Comparison of ENCODE assay signal across 8 cellular contexts in genomic region chr5:142655339-142656267, GRCh38. TPM values are rescaled to one million over a fixed set of nuclear protein-coding genes. Genes with fewer than 3 reads are reported as not detected.
DNase-seq lines count a peak whose midpoint lies in the region; ATAC-seq and TF ChIP-seq lines count a peak whose summit lies in the region.

No MANE protein-coding gene starts in this region.

- H3K4me1 Mint-ChIP-seq in nephron, result peaks cover 34% of the 10 kb centered on the region

- H3K36me3 Mint-ChIP-seq in nephron (ENCODE audit: low read depth), result no peaks in the 10 kb centered on the region

- peak overlapping the region; percentile 26 to 80 (median 76) for H3K27ac Mint-ChIP-seq in nephron

- no peak overlapping the region for H3K4me3 Mint-ChIP-seq in nephron

- peak; percentile 84 for ATAC-seq in GM18868 (IDR thresholded peaks at IDR 0.05; ENCODE audit: unreplicated experiment)
- peak; percentile 78 for ATAC-seq in stimulated activated naive CD8-positive, alpha-beta T cell treated with anti-CD3 and anti-CD28 coated beads, Interleukin-15, Interleukin-2, amounts not matched to agents 100 U/mL and 50 U/mL, for 24 hours

- peaks cover 6% of the 10 kb centered on the region for H3K27me3 Mint-ChIP-seq in nephron (ENCODE audit: low read depth)

- no peaks in the 10 kb centered on the region for H3K9me3 Mint-ChIP-seq in nephron

- DNase-seq in ACHN, result peak; percentile 64
- DNase-seq in HUDEP-2 (lab: John Stamatoyannopoulos, UW; ENCODE audit: unreplicated experiment in 76 of 76), result peak in 54 of 76 experiments; percentile 2 to 59 (median 20)
- DNase-seq in activated T-cell treated with anti-CD3 and anti-CD28 coated beads, Interleukin-2, amount 50 U/mL, for 48 hours, result peak; percentile 80 to 85
- peak; percentile 85 for DNase-seq in fibroblast of gingiva (ENCODE audit: low read depth)
- DNase-seq in stimulated activated naive CD8-positive, alpha-beta T cell treated with anti-CD3 and anti-CD28 coated beads, Interleukin-15, Interleukin-2, amounts not matched to agents 100 U/mL and 50 U/mL, for 24 hours, result peak; percentile 84

- in situ Hi-C loops in ACHN (cut with HindIII; ENCODE audit: low pct_ligation_motif_present, low pct_unique_long_range_greater_than_20kb, low sequenced_read_pairs), result no loop called here

- TF ChIP-seq CTCF in nephron (IDR thresholded peaks at IDR 0.05; ENCODE audit: unreplicated experiment in 3 of 3), result peak; percentile 98 to 99 (median 98)

TF ChIP-seq in PFSK-1, 5 proteins besides CTCF, POLR2A, EP300 and RAD21:
- TF ChIP-seq FOXP2 (optimal IDR thresholded peaks at IDR 0.05; ENCODE audit: borderline replicate concordance, extremely low read depth, extremely low read length, insufficient read depth) (peak; percentile 78), POLR2AphosphoS5 (IDR thresholded peaks at IDR 0.05; ENCODE audit: low read depth, low read length) (no peak)

RNA-seq across cellular contexts. Expression of gene FGF1, which starts 30.3 kb away (rescaled TPM):
- 1.3 TPM for polyA plus RNA-seq in PFSK-1 (2012; ENCODE audit: insufficient read length, low read depth)

Comparison
In these comparisons a context has a peak if more than half of its experiments do, and no peak if none do; other contexts are left out.
1. Peak in every context shown above with its lines: DNase-seq and ATAC-seq.
2. DNase-seq: peak in every context shown above with its lines; median percentile 85 in fibroblast of gingiva; 84 in stimulated activated naive CD8-positive, alpha-beta T cell treated with anti-CD3 and anti-CD28 coated beads, Interleukin-15, Interleukin-2, amounts not matched to agents 100 U/mL and 50 U/mL, for 24 hours; 82 in activated T-cell treated with anti-CD3 and anti-CD28 coated beads, Interleukin-2, amount 50 U/mL, for 48 hours; 64 in ACHN; 20 in HUDEP-2.